In the genomic region with DNA sequence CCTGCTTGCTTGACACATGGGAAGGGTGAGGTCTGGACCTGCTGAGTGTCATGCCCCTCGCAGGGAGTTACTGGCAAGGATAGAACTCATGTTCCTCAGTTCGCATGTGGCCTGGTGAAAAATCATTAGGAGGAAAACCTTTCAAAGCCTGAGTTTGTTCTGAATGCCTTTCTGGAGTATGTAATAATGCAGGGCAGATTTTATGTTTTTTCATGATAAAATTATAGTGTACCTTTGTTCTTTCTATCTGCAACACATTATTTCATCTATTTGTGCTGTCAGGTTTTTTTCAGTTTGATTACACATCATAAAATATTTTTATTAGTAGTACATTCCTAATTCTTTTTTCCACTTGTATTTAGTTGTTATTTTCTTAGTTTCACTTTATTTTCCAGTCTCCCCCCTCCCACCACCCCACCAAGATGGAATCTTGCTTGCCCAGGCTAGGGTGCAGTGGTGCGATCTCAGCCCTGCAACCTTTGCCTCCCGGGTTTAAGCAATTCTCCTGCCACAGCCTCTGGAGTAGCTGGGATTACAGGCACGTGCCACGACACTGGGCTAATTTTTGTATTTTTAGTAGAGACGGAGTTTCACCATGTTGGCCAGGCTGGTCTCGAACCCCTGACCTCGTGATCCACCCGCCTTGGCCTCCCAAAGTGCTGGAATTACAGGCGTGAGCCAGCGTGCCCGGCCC, we compare ENCODE assay signal across 16 cellular contexts. TPM values are rescaled to one million over a fixed set of nuclear protein-coding genes. Genes with fewer than 3 reads are reported as not detected.
DNase-seq lines count a peak whose midpoint lies in the region; ATAC-seq, FAIRE-seq and TF ChIP-seq lines count a peak whose summit lies in the region.
"Had no signal": no experiment of that assay in that cellular context is flagged by ENCODE, and none has a peak within 500 bp of the region (broad histone marks: within the 10 kb centered on the region; RNA-seq: fewer than 3 reads in every experiment).

No MANE protein-coding gene starts in this region.

- H3K27ac Mint-ChIP-seq in activated T-cell treated with anti-CD3 and anti-CD28 coated beads, Interleukin-2, amount 50 U/mL, for 24 hours = peak overlapping the region; percentile 78
- peak overlapping the region; percentile 66 for H3K27ac Mint-ChIP-seq in stimulated activated effector memory CD8-positive, alpha-beta T cell treated with anti-CD3 and anti-CD28 coated beads, Interleukin-12 subunit alpha, Interleukin-12 subunit beta, amount 100 ng/mL, for 72 hours

- no peak for TF ChIP-seq EP300 in HepG2 (IDR thresholded peaks at IDR 0.05; ENCODE audit: low read depth in 2 of 2, low read length in 2 of 2)
- TF ChIP-seq EP300 in HepG2 (CRISPR knock-in tag; IDR thresholded peaks at IDR 0.05; ENCODE audit: borderline replicate concordance) = no peak

- H2AFZ ChIP-seq in HepG2 (ENCODE audit: low read length) = no peak overlapping the region

- peak overlapping the region; percentile 40; the same call in 1 of the 2 replicates for H3K27ac ChIP-seq in RWPE1
- no peak overlapping the region for H3K27ac ChIP-seq in HepG2 (ENCODE audit: extremely low read length, insufficient read depth, low read length)
- H3K27ac ChIP-seq: pancreas had no signal

- TF ChIP-seq CTCF in RWPE1 (conservative IDR thresholded peaks at IDR 0.05; ENCODE audit: low read depth) (no peak), HepG2 (CRISPR knock-in tag; IDR thresholded peaks at IDR 0.05) (no peak)

- ATAC-seq in HepG2 = no peak
- ATAC-seq in stimulated activated effector memory CD8-positive, alpha-beta T cell treated with anti-CD3 and anti-CD28 coated beads, Interleukin-12 subunit alpha, Interleukin-12 subunit beta, amount 100 ng/mL, for 72 hours = no peak
- no peak for ATAC-seq in HG03457 (IDR thresholded peaks at IDR 0.05; ENCODE audit: unreplicated experiment)
- ATAC-seq: GM12878 had no signal

- H3K4me1 Mint-ChIP-seq in activated T-cell treated with anti-CD3 and anti-CD28 coated beads, Interleukin-2, amount 50 U/mL, for 24 hours (ENCODE audit: low read depth) = peaks cover 71% of the 10 kb centered on the region
- peaks cover 44% of the 10 kb centered on the region for H3K4me1 Mint-ChIP-seq in stimulated activated effector memory CD8-positive, alpha-beta T cell treated with anti-CD3 and anti-CD28 coated beads, Interleukin-12 subunit alpha, Interleukin-12 subunit beta, amount 100 ng/mL, for 72 hours

- H3K36me3 ChIP-seq in HepG2 (replicated peaks in 1 of 2; ENCODE audit: control insufficient read depth in 1 of 2, insufficient read depth in 2 of 2, low read length in 2 of 2) = peaks cover 13 to 51% of the 10 kb centered on the region in 2 experiments

- CTCF ChIA-PET in RWPE1 (lab: Yijun Ruan, JAX) (interaction anchor here (0.6 to 0.7 kb wide), 2 partner anchors 23 to 56 kb away, joined by 3 to 4 read pairs; no protein-coding TSS in a partner anchor), HepG2 (lab: Yijun Ruan, JAX; ENCODE audit: low intra/inter-chr PET ratio, low total read pairs) (no interaction called here)

- H3K36me3 Mint-ChIP-seq in activated T-cell treated with anti-CD3 and anti-CD28 coated beads, Interleukin-2, amount 50 U/mL, for 24 hours (ENCODE audit: low read depth) = peaks cover 83% of the 10 kb centered on the region
- peaks cover 76% of the 10 kb centered on the region for H3K36me3 Mint-ChIP-seq in stimulated activated effector memory CD8-positive, alpha-beta T cell treated with anti-CD3 and anti-CD28 coated beads, Interleukin-12 subunit alpha, Interleukin-12 subunit beta, amount 100 ng/mL, for 72 hours

- POLR2A ChIA-PET in RWPE1 (lab: Yijun Ruan, JAX; ENCODE audit: low non-redundant PET) = no interaction called here
- POLR2A ChIA-PET in HepG2 (lab: Yijun Ruan, JAX) = no interaction called here

- peaks cover 89% of the 10 kb centered on the region for H4K20me1 ChIP-seq in HepG2 (ENCODE audit: insufficient read depth, low read length)

- no peak overlapping the region; a peak in 1 of 6 replicates for H3K4me3 ChIP-seq in HepG2 (replicated peaks in 1 of 3; ENCODE audit: insufficient read depth in 1 of 3, low read depth in 2 of 3, low read length in 3 of 3)
- H3K4me3 ChIP-seq: GM12878, pancreas had no signal

- peaks cover 68% of the 10 kb centered on the region for H3K4me1 ChIP-seq in HepG2 (ENCODE audit: insufficient read depth, low read length)

- no TSS peak for BruUV-seq in HepG2 (replicated peaks; lab: Mats Ljungman, UMichigan)

- no peak for FAIRE-seq in HepG2 (lab: Jason Lieb, UNC)
- FAIRE-seq: GM12878, pancreas had no signal

- no peak for TF ChIP-seq POLR2A in HepG2 (IDR thresholded peaks at IDR 0.05; ENCODE audit: insufficient read depth in 1 of 2, low read depth in 2 of 2, low read length in 2 of 2)

- H3K9me3 Mint-ChIP-seq in activated T-cell treated with anti-CD3 and anti-CD28 coated beads, Interleukin-2, amount 50 U/mL, for 24 hours = no peaks in the 10 kb centered on the region
- H3K9me3 Mint-ChIP-seq in stimulated activated effector memory CD8-positive, alpha-beta T cell treated with anti-CD3 and anti-CD28 coated beads, Interleukin-12 subunit alpha, Interleukin-12 subunit beta, amount 100 ng/mL, for 72 hours = no peaks in the 10 kb centered on the region
- H3K9me3 Mint-ChIP-seq: central memory CD8-positive, alpha-beta T cell had no signal

- TF ChIP-seq RAD21 in HepG2 (CRISPR knock-in tag; IDR thresholded peaks at IDR 0.05) = no peak

- in situ Hi-C loops in HepG2 (cut with HindIII; ENCODE audit: extremely low pct_ligation_motif_present, low pct_unique_long_range_greater_than_20kb) = no loop called here

- no peaks in the 10 kb centered on the region for H3K27me3 ChIP-seq in HepG2 (ENCODE audit: control insufficient read depth in 1 of 2, insufficient read depth in 2 of 2, low read length in 2 of 2)
- H3K27me3 ChIP-seq: pancreas had no signal

- peak overlapping the region; percentile 13; the same call in 1 of the 2 replicates for H3K4me2 ChIP-seq in HepG2 (ENCODE audit: low read depth, low read length)

- no peak overlapping the region for H3K4me3 Mint-ChIP-seq in activated T-cell treated with anti-CD3 and anti-CD28 coated beads, Interleukin-2, amount 50 U/mL, for 24 hours
- H3K4me3 Mint-ChIP-seq in stimulated activated effector memory CD8-positive, alpha-beta T cell treated with anti-CD3 and anti-CD28 coated beads, Interleukin-12 subunit alpha, Interleukin-12 subunit beta, amount 100 ng/mL, for 72 hours = no peak overlapping the region
- H3K4me3 Mint-ChIP-seq: central memory CD8-positive, alpha-beta T cell had no signal

- no peak overlapping the region for H3K9ac ChIP-seq in HepG2 (ENCODE audit: insufficient read depth, low read depth, low read length)

- WGBS in HepG2 (ENCODE audit: low lambda C conversion rate) = 80% methylated on average over 13 of the region's 13 CpGs

- H3K9me3 ChIP-seq in HepG2 (ENCODE audit: low read length) = no peaks in the 10 kb centered on the region
- H3K9me3 ChIP-seq: pancreas had no signal

- no peak for DNase-seq in activated T-cell treated with anti-CD3 and anti-CD28 coated beads, Interleukin-2, amount 50 U/mL, for 24 hours
- DNase-seq in activated T-cell treated with anti-CD3 and anti-CD28 coated beads, Interleukin-2, amount 50 U/mL, for 1 hour = no peak
- DNase-seq in RWPE1 (ENCODE audit: low spot score) (no peak), HepG2 (ENCODE audit: low spot score) (no peak), DMS 273 treated with DMSO at 0.1 percent for 48 hours (lab: John Stamatoyannopoulos, UW) (no peak), NCI-H1048 (lab: John Stamatoyannopoulos, UW) (no peak)
- DNase-seq in stimulated activated effector memory CD8-positive, alpha-beta T cell treated with anti-CD3 and anti-CD28 coated beads, Interleukin-12 subunit alpha, Interleukin-12 subunit beta, amount 100 ng/mL, for 72 hours (ENCODE audit: low spot score in 2 of 2) = no peak
- DNase-seq: activated gamma-delta T cell; effector memory CD4-positive, alpha-beta T cell; H7; NCI-H2081; pancreas; stimulated activated CD4-positive, alpha-beta T cell treated with anti-CD3 and anti-CD28 coated beads, Interleukin-1b, Interleukin-23, amount 100 ng/mL, for 48 hours had no signal

- H3K79me2 ChIP-seq in HepG2 (ENCODE audit: insufficient read depth, low read length) = peaks cover 86% of the 10 kb centered on the region

- intact Hi-C loops in HepG2 (cut with micrococcal nuclease; ENCODE audit: unreplicated experiment) = loop anchor here (5.0 to 10.0 kb wide), 2 partner anchors 43 to 59 kb away; a partner anchor contains a TSS

- no peaks in the 10 kb centered on the region for H3K27me3 Mint-ChIP-seq in activated T-cell treated with anti-CD3 and anti-CD28 coated beads, Interleukin-2, amount 50 U/mL, for 24 hours
- H3K27me3 Mint-ChIP-seq: central memory CD8-positive, alpha-beta T cell had no signal

RNA-seq across cellular contexts. Expression of a gene that starts 8.1 kb away (rescaled TPM):
- 25.7 and 34.0 TPM in 2 replicates for total RNA-seq in HepG2 (2016; rRNA removed; fragmentation: Illumina TruSeq; extraction: Trizol)
- 5.9 and 7.5 TPM in 2 replicates for total RNA-seq in HepG2 (2016; cell fraction: cytosol; rRNA removed; fragmentation: Illumina TruSeq; extraction: Trizol; ENCODE audit: low read depth)
- total RNA-seq in HepG2 (2016; cell fraction: insoluble cytoplasmic fraction; rRNA removed; fragmentation: Illumina TruSeq; extraction: Trizol) = 26.2 and 32.2 TPM in 2 replicates
- 11.2 and 13.9 TPM in 2 replicates for total RNA-seq in HepG2 (2016; cell fraction: membrane; rRNA removed; fragmentation: Illumina TruSeq; extraction: Trizol)
- total RNA-seq in HepG2 (2016; cell fraction: nucleus; rRNA removed; fragmentation: Illumina TruSeq; extraction: Trizol) = 41.5 and 50.4 TPM in 2 replicates
- polyA plus RNA-seq in HepG2 (2011; rRNA removed) = 8.5 and 10.1 TPM in 2 replicates
- polyA plus RNA-seq in HepG2 (2011; cell fraction: cytosol; rRNA removed) = 5.5 and 7.7 TPM in 2 replicates
- polyA plus RNA-seq in HepG2 (2011; cell fraction: nucleus; rRNA removed) = 19.8 and 23.2 TPM in 2 replicates
- 19.5 and 23.0 TPM in 2 replicates for polyA plus RNA-seq in HepG2 (2012)
- 1.1 and 1.3 TPM in 2 replicates for polyA plus RNA-seq in HepG2 (2016; cell fraction: cytosol; fragmentation: Illumina TruSeq; extraction: Trizol; ENCODE audit: low read depth)
- polyA plus RNA-seq in HepG2 (2016; cell fraction: insoluble cytoplasmic fraction; fragmentation: Illumina TruSeq; extraction: Trizol; ENCODE audit: low read depth) = 22.9 and 23.8 TPM in 2 replicates
- 2.7 and 3.3 TPM in 2 replicates for polyA plus RNA-seq in HepG2 (2016; cell fraction: membrane; fragmentation: Illumina TruSeq; extraction: Trizol; ENCODE audit: low read depth)
- 23.7 and 25.3 TPM in 2 replicates for polyA plus RNA-seq in HepG2 (2016; cell fraction: nucleus; fragmentation: Illumina TruSeq; extraction: Trizol; ENCODE audit: insufficient read depth, low read depth)
- 38.4 and 51.6 TPM in 2 replicates for polyA minus RNA-seq in HepG2 (2011; rRNA and poly(A)+ RNA removed; ENCODE audit: low replicate concordance)
- 15.5 and 15.8 TPM in 2 replicates for polyA minus RNA-seq in HepG2 (2011; cell fraction: cytosol; rRNA and poly(A)+ RNA removed)
- 118 and 145 TPM in 2 replicates for polyA minus RNA-seq in HepG2 (2011; cell fraction: nucleus; rRNA and poly(A)+ RNA removed)

RNA-seq across cellular contexts. Expression of a gene that starts 40.5 kb away (rescaled TPM):
- total RNA-seq in HepG2 (2016; rRNA removed; fragmentation: Illumina TruSeq; extraction: Trizol) = 174 and 216 TPM in 2 replicates
- total RNA-seq in HepG2 (2016; cell fraction: cytosol; rRNA removed; fragmentation: Illumina TruSeq; extraction: Trizol; ENCODE audit: low read depth) = 22.0 and 25.2 TPM in 2 replicates
- total RNA-seq in HepG2 (2016; cell fraction: insoluble cytoplasmic fraction; rRNA removed; fragmentation: Illumina TruSeq; extraction: Trizol) = 174 and 209 TPM in 2 replicates
- total RNA-seq in HepG2 (2016; cell fraction: membrane; rRNA removed; fragmentation: Illumina TruSeq; extraction: Trizol) = 86.5 and 94.9 TPM in 2 replicates
- 61.7 and 71.0 TPM in 2 replicates for total RNA-seq in HepG2 (2016; cell fraction: nucleus; rRNA removed; fragmentation: Illumina TruSeq; extraction: Trizol)
- 52.6 and 59.1 TPM in 2 replicates for polyA plus RNA-seq in HepG2 (2011; rRNA removed)
- 56.4 and 64.1 TPM in 2 replicates for polyA plus RNA-seq in HepG2 (2011; cell fraction: cytosol; rRNA removed)
- 19.8 and 21.4 TPM in 2 replicates for polyA plus RNA-seq in HepG2 (2011; cell fraction: nucleus; rRNA removed)
- polyA plus RNA-seq in HepG2 (2012) = 42.6 and 66.8 TPM in 2 replicates
- 17.9 and 21.4 TPM in 2 replicates for polyA plus RNA-seq in HepG2 (2016; cell fraction: cytosol; fragmentation: Illumina TruSeq; extraction: Trizol; ENCODE audit: low read depth)
- 174 and 175 TPM in 2 replicates for polyA plus RNA-seq in HepG2 (2016; cell fraction: insoluble cytoplasmic fraction; fragmentation: Illumina TruSeq; extraction: Trizol; ENCODE audit: low read depth)
- 49.4 and 51.3 TPM in 2 replicates for polyA plus RNA-seq in HepG2 (2016; cell fraction: membrane; fragmentation: Illumina TruSeq; extraction: Trizol; ENCODE audit: low read depth)
- polyA plus RNA-seq in HepG2 (2016; cell fraction: nucleus; fragmentation: Illumina TruSeq; extraction: Trizol; ENCODE audit: insufficient read depth, low read depth) = 65.8 and 75.1 TPM in 2 replicates
- polyA minus RNA-seq in HepG2 (2011; rRNA and poly(A)+ RNA removed; ENCODE audit: low replicate concordance) = 29.8 and 85.0 TPM in 2 replicates
- polyA minus RNA-seq in HepG2 (2011; cell fraction: cytosol; rRNA and poly(A)+ RNA removed) = 46.5 and 48.4 TPM in 2 replicates
- polyA minus RNA-seq in HepG2 (2011; cell fraction: nucleus; rRNA and poly(A)+ RNA removed) = 22.0 and 23.9 TPM in 2 replicates

RNA-seq across cellular contexts. Expression of a gene that starts 58.7 kb away (rescaled TPM):
- 16.0 and 16.5 TPM in 2 replicates for total RNA-seq in HepG2 (2016; rRNA removed; fragmentation: Illumina TruSeq; extraction: Trizol)
- total RNA-seq in HepG2 (2016; cell fraction: cytosol; rRNA removed; fragmentation: Illumina TruSeq; extraction: Trizol; ENCODE audit: low read depth) = 8.1 TPM in 2 replicates
- total RNA-seq in HepG2 (2016; cell fraction: insoluble cytoplasmic fraction; rRNA removed; fragmentation: Illumina TruSeq; extraction: Trizol) = 13.6 and 18.8 TPM in 2 replicates
- 24.3 and 24.5 TPM in 2 replicates for total RNA-seq in HepG2 (2016; cell fraction: membrane; rRNA removed; fragmentation: Illumina TruSeq; extraction: Trizol)
- 11.3 and 15.4 TPM in 2 replicates for total RNA-seq in HepG2 (2016; cell fraction: nucleus; rRNA removed; fragmentation: Illumina TruSeq; extraction: Trizol)
- polyA plus RNA-seq in HepG2 (2011; rRNA removed) = 27.3 and 34.0 TPM in 2 replicates
- 18.9 and 29.3 TPM in 2 replicates for polyA plus RNA-seq in HepG2 (2011; cell fraction: cytosol; rRNA removed)
- polyA plus RNA-seq in HepG2 (2011; cell fraction: nucleus; rRNA removed) = 58.0 and 66.7 TPM in 2 replicates
- 15.7 and 19.3 TPM in 2 replicates for polyA plus RNA-seq in HepG2 (2012)
- polyA plus RNA-seq in HepG2 (2016; cell fraction: cytosol; fragmentation: Illumina TruSeq; extraction: Trizol; ENCODE audit: low read depth) = 8.8 and 9.4 TPM in 2 replicates
- polyA plus RNA-seq in HepG2 (2016; cell fraction: insoluble cytoplasmic fraction; fragmentation: Illumina TruSeq; extraction: Trizol; ENCODE audit: low read depth) = 16.1 and 23.7 TPM in 2 replicates
- polyA plus RNA-seq in HepG2 (2016; cell fraction: membrane; fragmentation: Illumina TruSeq; extraction: Trizol; ENCODE audit: low read depth) = 20.7 and 24.2 TPM in 2 replicates
- polyA plus RNA-seq in HepG2 (2016; cell fraction: nucleus; fragmentation: Illumina TruSeq; extraction: Trizol; ENCODE audit: insufficient read depth, low read depth) = 32.6 and 36.7 TPM in 2 replicates
- polyA minus RNA-seq in HepG2 (2011; rRNA and poly(A)+ RNA removed; ENCODE audit: low replicate concordance) = 51.5 and 64.7 TPM in 2 replicates
- 18.3 and 18.9 TPM in 2 replicates for polyA minus RNA-seq in HepG2 (2011; cell fraction: cytosol; rRNA and poly(A)+ RNA removed)
- polyA minus RNA-seq in HepG2 (2011; cell fraction: nucleus; rRNA and poly(A)+ RNA removed) = 8.8 and 9.9 TPM in 2 replicates
